In genomic region chr3:2915826-2916225, GRCh38 we compare ENCODE assay signal across 22 cellular contexts.
"Had no signal": no experiment of that assay in that cellular context is flagged by ENCODE, and none has a peak within 500 bp of the region (broad histone marks: within the 10 kb centered on the region; RNA-seq: fewer than 3 reads in every experiment).

No MANE protein-coding gene starts in this region.

- DNase-seq: activated CD4-positive, alpha-beta T cell treated with anti-CD3 and anti-CD28 coated beads for 1 hour; activated CD4-positive, alpha-beta T cell treated with anti-CD3 and anti-CD28 coated beads, Interleukin-2, amount 50 U/mL, for 1 hour; activated CD8-positive, alpha-beta T cell treated with anti-CD3 and anti-CD28 coated beads, Interleukin-2, amount 10 ng/mL, durations not matched to agents 7 days and 5 days; activated gamma-delta T cell treated with Interleukin-2 at 50 U/mL for 16 hours; anterior cingulate cortex; body of pancreas; cortex of kidney; immature natural killer cell; left ventricle myocardium inferior; mammary epithelial cell; natural killer cell; retina; sigmoid colon; stimulated activated CD4-positive, alpha-beta T cell treated with anti-CD3 and anti-CD28 coated beads, Interleukin-15, amount 100 ng/mL, for 24 hours; stomach had no signal

- H3K27ac ChIP-seq: body of pancreas, cardiac muscle cell, epithelial cell of prostate, left ventricle myocardium inferior, sigmoid colon, stomach, suprapubic skin, tibial nerve had no signal

- H3K36me3 ChIP-seq: cardiac muscle cell, left ventricle myocardium inferior, sigmoid colon, stomach, suprapubic skin, tibial nerve had no signal

- H3K4me1 ChIP-seq: body of pancreas, left ventricle myocardium inferior, sigmoid colon, stomach, suprapubic skin, tibial nerve had no signal

- H3K27me3 ChIP-seq: body of pancreas, cardiac muscle cell, sigmoid colon, stomach, suprapubic skin, tibial nerve had no signal

- H3K4me3 ChIP-seq: body of pancreas, cardiac muscle cell, left ventricle myocardium inferior, sigmoid colon, smooth muscle cell, stomach, suprapubic skin, tibial nerve had no signal

- FAIRE-seq: TTC549, urothelium cell line had no signal

- H3K9me3 ChIP-seq: body of pancreas, left ventricle myocardium inferior, sigmoid colon, suprapubic skin, tibial nerve had no signal
